Comparison of ENCODE assay signal across 9 cellular contexts in genomic region chr5:150358261-150359095, GRCh38. TPM values are rescaled to one million over a fixed set of nuclear protein-coding genes. Genes with fewer than 3 reads are reported as not detected.
DNase-seq lines count a peak whose midpoint lies in the region; ATAC-seq and TF ChIP-seq lines count a peak whose summit lies in the region.
"Had no signal": no experiment of that assay in that cellular context is flagged by ENCODE, and none has a peak within 500 bp of the region (broad histone marks: within the 10 kb centered on the region; RNA-seq: fewer than 3 reads in every experiment).

No MANE protein-coding gene starts in this region.

- peaks cover 21% of the 10 kb centered on the region; the same call in 1 of the 2 replicates for H3K79me2 ChIP-seq in H9 (ENCODE audit: insufficient read depth, low read length)
- peaks cover 25% of the 10 kb centered on the region for H3K79me2 ChIP-seq in fibroblast of lung (ENCODE audit: control insufficient read depth, insufficient read depth, low read length)

- peaks cover 11 to 14% of the 10 kb centered on the region in 2 experiments for H3K4me1 Mint-ChIP-seq in H9

- H3K27ac ChIP-seq in H9 (ENCODE audit: insufficient read length, low read depth, low read length) (no peak overlapping the region), RWPE2 (ENCODE audit: poor library complexity, severe bottlenecking) (peak overlapping the region; percentile 65), fibroblast of lung (ENCODE audit: insufficient read depth, low read length) (peak overlapping the region; percentile 71)

- H3K27ac Mint-ChIP-seq in H9, result peak overlapping the region in 2 of 3 experiments; percentile 93 to 96; a peak in 5 of 7 replicates

- H2BK5ac ChIP-seq in H9 (ENCODE audit: insufficient read length, low read length), result no peak overlapping the region

- no peak; the same call in 2 of the 3 replicates for ATAC-seq in RWPE2 (ENCODE audit: low read depth)
- no peak for ATAC-seq in GM21381 (IDR thresholded peaks at IDR 0.05; ENCODE audit: unreplicated experiment)
- ATAC-seq in GM21360 (IDR thresholded peaks at IDR 0.05; ENCODE audit: unreplicated experiment), result no peak
- ATAC-seq in GM19328 (IDR thresholded peaks at IDR 0.05; ENCODE audit: unreplicated experiment), result no peak

- H3K27me3 Mint-ChIP-seq in H9 (ENCODE audit: low read depth), result peaks cover 11% of the 10 kb centered on the region

- peak overlapping the region; percentile 83; the same call in 1 of the 2 replicates for H3K4ac ChIP-seq in H9 (ENCODE audit: low read depth, low read length)

- H3K9me3 Mint-ChIP-seq in H9, result no peaks in the 10 kb centered on the region

- no peak overlapping the region for H3K56ac ChIP-seq in H9 (ENCODE audit: insufficient read length, low read depth, low read length)

- no peak overlapping the region for H2BK120ac ChIP-seq in H9 (ENCODE audit: low read depth, low read length, poor library complexity, severe bottlenecking)

- peak overlapping the region; percentile 94; the same call in 1 of the 2 replicates for H3K14ac ChIP-seq in H9 (ENCODE audit: insufficient read depth, low read length)

- no peak overlapping the region for H2AK5ac ChIP-seq in H9 (ENCODE audit: insufficient read length, low read length)

- H3K4me1 ChIP-seq in H9 (ENCODE audit: insufficient read depth, low read length), result no peaks in the 10 kb centered on the region
- peaks cover 4% of the 10 kb centered on the region for H3K4me1 ChIP-seq in RWPE2 (ENCODE audit: insufficient read depth, poor library complexity, severe bottlenecking)
- no peaks in the 10 kb centered on the region for H3K4me1 ChIP-seq in fibroblast of lung (ENCODE audit: control insufficient read depth, extremely low read depth, insufficient read depth, low read length)

- peaks cover 4% of the 10 kb centered on the region for H3K23me2 ChIP-seq in H9 (ENCODE audit: insufficient read length, low read depth, low read length, poor library complexity, severe bottlenecking)

- H3K4me3 ChIP-seq in RWPE2 (ENCODE audit: severe bottlenecking), result peak overlapping the region; percentile 93
- H3K4me3 ChIP-seq in fibroblast of lung (replicated peaks in 1 of 4; ENCODE audit: control extremely low read depth in 1 of 4, insufficient read depth in 1 of 4, low read depth in 3 of 4, low read length in 4 of 4), result peak overlapping the region; percentile 85 to 88 (median 86)
- peak overlapping the region; percentile 82 for H3K4me3 ChIP-seq in retinal pigment epithelial cell (ENCODE audit: low read length)

- H3K4me3 Mint-ChIP-seq in H9, result peak overlapping the region; percentile 93 to 95

- WGBS in H9 (ENCODE audit: extremely low coverage, insufficient read length, low lambda C conversion rate), result no CpG with 5 or more reads among the region's 23 CpGs

- H2AFZ ChIP-seq in H9 (ENCODE audit: low read length), result no peak overlapping the region
- peak overlapping the region; percentile 74 for H2AFZ ChIP-seq in fibroblast of lung (ENCODE audit: low read length)

- no peak for TF ChIP-seq CTCF in H9 (conservative IDR thresholded peaks at IDR 0.05)
- TF ChIP-seq CTCF in RWPE2 (IDR thresholded peaks at IDR 0.05; ENCODE audit: poor library complexity, severe bottlenecking), result no peak
- no peak for TF ChIP-seq CTCF in fibroblast of lung (conservative IDR thresholded peaks at IDR 0.05 in 1 of 2, IDR thresholded peaks at IDR 0.05 in 1 of 2; ENCODE audit: low read depth in 1 of 2, low read length in 2 of 2)
- TF ChIP-seq CTCF in retinal pigment epithelial cell (conservative IDR thresholded peaks at IDR 0.05; ENCODE audit: low read depth, low read length), result no peak

- peaks cover 5% of the 10 kb centered on the region for H4K20me1 ChIP-seq in H9 (ENCODE audit: control insufficient read depth, insufficient read depth, insufficient read length)
- no peaks in the 10 kb centered on the region for H4K20me1 ChIP-seq in fibroblast of lung (ENCODE audit: control insufficient read depth, extremely low read depth, insufficient read depth, low read length)

- H3K9me3 ChIP-seq in H9 (ENCODE audit: control insufficient read depth, low read depth, low read length) (no peaks in the 10 kb centered on the region), RWPE2 (ENCODE audit: severe bottlenecking) (no peaks in the 10 kb centered on the region), fibroblast of lung (ENCODE audit: control insufficient read depth, insufficient read depth, low read depth, low read length) (no peaks in the 10 kb centered on the region)

- no peak overlapping the region for H3T11ph ChIP-seq in H9 (ENCODE audit: low read length)

- H3K36me3 Mint-ChIP-seq in H9 (ENCODE audit: insufficient read depth in 1 of 3, low read depth in 3 of 3), result peaks cover 26 to 50% (median 39%) of the 10 kb centered on the region in 3 experiments

- H3K4me2 ChIP-seq in H9 (ENCODE audit: insufficient read depth, insufficient read length, low read length), result peak overlapping the region; percentile 88
- peak overlapping the region; percentile 89 for H3K4me2 ChIP-seq in fibroblast of lung (ENCODE audit: extremely low read depth, insufficient read depth, low read length)

- no peak overlapping the region for H3K23ac ChIP-seq in H9 (ENCODE audit: insufficient read length, low read depth, low read length)

- H3K27me3 ChIP-seq in H9 (ENCODE audit: insufficient read depth, low read length), result no peaks in the 10 kb centered on the region
- no peaks in the 10 kb centered on the region for H3K27me3 ChIP-seq in RWPE2 (ENCODE audit: insufficient read depth, poor library complexity, severe bottlenecking)
- no peaks in the 10 kb centered on the region for H3K27me3 ChIP-seq in fibroblast of lung (ENCODE audit: control insufficient read depth, insufficient read depth, low read length)

- no peak overlapping the region for H2BK15ac ChIP-seq in H9 (ENCODE audit: low read depth, low read length)

- H3K79me1 ChIP-seq in H9 (ENCODE audit: insufficient read depth, low read depth, low read length, poor library complexity, severe bottlenecking), result peaks cover 11% of the 10 kb centered on the region

- peak overlapping the region; percentile 82 for H3K18ac ChIP-seq in H9 (ENCODE audit: insufficient read length, low read depth, low read length)

- no peak overlapping the region for H4K8ac ChIP-seq in H9 (replicated peaks; ENCODE audit: insufficient read length, low read depth, low read length)

- DNase-seq in H9 (no peak), RWPE2 (ENCODE audit: low spot score) (no peak), fibroblast of lung (ENCODE audit: low read depth in 2 of 2) (peak; percentile 8 to 47), retinal pigment epithelial cell (ENCODE audit: low read depth) (no peak)
- DNase-seq in stimulated activated naive CD4-positive, alpha-beta T cell (lab: John Stamatoyannopoulos, UW), result no peak

- H3K36me3 ChIP-seq in RWPE2 (ENCODE audit: low read depth) (peaks cover 53% of the 10 kb centered on the region), fibroblast of lung (ENCODE audit: control insufficient read depth, insufficient read depth, low read length) (peaks cover 12% of the 10 kb centered on the region)

- no peak overlapping the region for H2BK20ac ChIP-seq in H9 (ENCODE audit: low read depth, low read length, poor library complexity, severe bottlenecking)

- H4K91ac ChIP-seq in H9 (ENCODE audit: insufficient read length, low read depth, low read length), result no peak overlapping the region

- no peak overlapping the region for H2BK12ac ChIP-seq in H9 (ENCODE audit: insufficient read length, low read depth, low read length)

- H3K9ac ChIP-seq in H9 (ENCODE audit: extremely low read depth, insufficient read length, low read length) (peak overlapping the region; percentile 93), fibroblast of lung (ENCODE audit: insufficient read depth, low read length) (peak overlapping the region; percentile 80)

- H4K5ac ChIP-seq in H9 (ENCODE audit: insufficient read length, low read depth, low read length), result peak overlapping the region; percentile 57

RNA-seq across cellular contexts. Expression of gene TCOF1, which starts 1.0 kb away (rescaled TPM):
- 128 and 133 TPM in 2 replicates for total RNA-seq in H9 (2021)
- 10.6 and 11.0 TPM in 2 replicates for total RNA-seq in fibroblast of lung
- 8.5 and 12.1 TPM in 2 replicates for polyA plus RNA-seq in fibroblast of lung
- polyA plus RNA-seq in fibroblast of lung (2012), result 20.0 and 24.0 TPM in 2 replicates
- 18.2 and 19.0 TPM in 2 replicates for polyA minus RNA-seq in fibroblast of lung (ENCODE audit: low replicate concordance)

RNA-seq across cellular contexts. Expression of gene CD74, which starts 54.2 kb away (rescaled TPM):
- total RNA-seq in H9 (2021) (19.5 and 19.9 TPM in 2 replicates), fibroblast of lung (3.9 and 5.9 TPM in 2 replicates)
- polyA plus RNA-seq in fibroblast of lung, result 1.3 and 1.8 TPM in 2 replicates
- polyA plus RNA-seq in fibroblast of lung (2012), result 2.0 and 2.7 TPM in 2 replicates
- 2.0 TPM in 1 of 2 replicates, not detected in the other for polyA minus RNA-seq in fibroblast of lung (ENCODE audit: low replicate concordance)

RNA-seq across cellular contexts. Expression of gene ARSI, which starts 55.8 kb away (rescaled TPM):
- total RNA-seq in H9 (2021) (1.3 and 1.7 TPM in 2 replicates), fibroblast of lung (5.9 and 8.5 TPM in 2 replicates)
- polyA plus RNA-seq in fibroblast of lung, result 3.3 and 12.5 TPM in 2 replicates
- polyA plus RNA-seq in fibroblast of lung (2012), result 6.5 and 18.6 TPM in 2 replicates
- polyA minus RNA-seq in fibroblast of lung (ENCODE audit: low replicate concordance), result 16.3 and 29.0 TPM in 2 replicates
- total RNA-seq: activated CD8-positive, alpha-beta memory T cell treated with anti-CD3 and anti-CD28 coated beads for 36 hours had no signal

Comparison
In these comparisons a context has a peak if more than half of its experiments do, and no peak if none do; other contexts are left out.
1. DNase-seq: peak in fibroblast of lung (2 of 2); none in H9 (single experiment), RWPE2 (single experiment), retinal pigment epithelial cell (single experiment) and stimulated activated naive CD4-positive, alpha-beta T cell (0 of 6).
2. RNA of gene TCOF1, which starts 1.0 kb away (total RNA-seq): 128 to 133 TPM in H9; 10.6 to 11.0 TPM in fibroblast of lung; every median in the first group is over 10 times any median in the second.
3. Peak in every context shown above with its lines, with median percentiles within 50 percentile points of each other: H3K4me3 ChIP-seq.